ENCODE assay signal across 9 cellular contexts in the genomic region with DNA sequence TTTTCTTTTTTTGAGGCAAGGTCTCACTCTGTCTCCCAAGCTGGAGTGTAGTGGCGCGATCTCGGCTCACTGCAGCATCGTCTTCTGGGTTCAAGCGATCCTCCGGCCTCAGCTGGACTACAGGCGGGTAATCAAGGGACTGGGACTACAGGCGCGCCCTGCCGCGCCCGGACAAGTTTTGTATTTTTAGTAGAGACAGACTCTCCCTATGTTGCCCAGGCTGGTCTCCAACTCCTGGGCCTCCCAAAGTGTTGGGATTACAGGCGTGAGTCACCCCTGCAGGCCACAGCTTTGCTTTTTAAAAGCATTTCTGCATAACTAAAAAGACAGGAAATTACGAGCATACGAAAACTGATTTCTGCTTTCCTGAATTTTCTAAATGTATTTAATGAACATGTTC. TPM values are rescaled to one million over a fixed set of nuclear protein-coding genes. Genes with fewer than 3 reads are reported as not detected.
A peak's percentile ranks its signal among the peaks of the same experiment; 100 is the strongest.
DNase-seq lines count a peak whose midpoint lies in the region; ATAC-seq, FAIRE-seq and TF ChIP-seq lines count a peak whose summit lies in the region.
"Had no signal": no experiment of that assay in that cellular context is flagged by ENCODE, and none has a peak within 500 bp of the region (broad histone marks: within the 10 kb centered on the region; RNA-seq: fewer than 3 reads in every experiment).

No MANE protein-coding gene starts in this region.

- H3K4me3 ChIP-seq in SJSA1 (no peak overlapping the region; the same call in 1 of the 2 replicates), fibroblast of mammary gland (ENCODE audit: control insufficient read depth, low read depth, low read length) (no peak overlapping the region), skin epidermis (peak overlapping the region in 5 of 7 experiments; percentile 66 to 75 (median 73)), testis (peak overlapping the region in 1 of 2 donors; percentile 83)

- H3K27me3 ChIP-seq in SJSA1 (replicated peaks): no peaks in the 10 kb centered on the region
- H3K27me3 ChIP-seq in testis: no peaks in the 10 kb centered on the region
- H3K27me3 ChIP-seq: heart left ventricle had no signal

- H3K9me3 ChIP-seq in SJSA1 (replicated peaks) (no peaks in the 10 kb centered on the region), testis (no peaks in the 10 kb centered on the region)
- H3K9me3 ChIP-seq: heart left ventricle had no signal

- DNase-seq in H54 (ENCODE audit: insufficient read length, low spot score) (no peak), SJSA1 (ENCODE audit: low read depth in 1 of 2, low spot score in 2 of 2) (peak; percentile 23 to 50), fibroblast of mammary gland (ENCODE audit: low read depth) (peak; percentile 25), omental fat pad (ENCODE audit: low spot score) (no peak), testis (no peak), GM19240 (ENCODE audit: insufficient read length, low spot score) (no peak)

- intact Hi-C loops in testis (cut with DNase I; ENCODE audit: low total_unique reads): no loop called here

- H3K27ac ChIP-seq in SJSA1: peak overlapping the region; percentile 23; the same call in 1 of the 2 replicates
- H3K27ac ChIP-seq in skin epidermis: peak overlapping the region in 17 of 21 experiments; percentile 42 to 95 (median 90)
- no peak overlapping the region for H3K27ac ChIP-seq in testis

- ATAC-seq in omental fat pad (ENCODE audit: low FRiP score) (no peak), GM18861 (IDR thresholded peaks at IDR 0.05; ENCODE audit: unreplicated experiment) (no peak)

- TF ChIP-seq CTCF in fibroblast of mammary gland (conservative IDR thresholded peaks at IDR 0.05; ENCODE audit: control insufficient read depth, insufficient read depth, low read depth, low read length): no peak
- no peak for TF ChIP-seq CTCF in omental fat pad (IDR thresholded peaks at IDR 0.05)
- TF ChIP-seq CTCF in testis (IDR thresholded peaks at IDR 0.05): no peak

- 59 to 69% methylated on average over 15 of the region's 15 CpGs for WGBS in testis, 2 donors

- TF ChIP-seq POLR2A in H54 (IDR thresholded peaks at IDR 0.05; ENCODE audit: low read depth, low read length) (no peak), testis (IDR thresholded peaks at IDR 0.05) (no peak)

- peaks cover 4% of the 10 kb centered on the region; the same call in 1 of the 2 replicates for H3K36me3 ChIP-seq in SJSA1
- no peaks in the 10 kb centered on the region for H3K36me3 ChIP-seq in testis (ENCODE audit: low read depth, missing control alignments)
- H3K36me3 ChIP-seq: heart left ventricle had no signal

- peak; percentile 33 for FAIRE-seq in H54 (lab: Jason Lieb, UNC)

- H3K4me1 ChIP-seq in SJSA1 (replicated peaks): peaks cover 25% of the 10 kb centered on the region
- H3K4me1 ChIP-seq in testis: peaks cover 10% of the 10 kb centered on the region

RNA-seq across cellular contexts. Expression of a gene that starts 0.9 kb away (rescaled TPM):
- total RNA-seq in SJSA1 (2014; rRNA removed; shearing (Covaris generic)): 34.6 and 40.7 TPM in 2 replicates
- 100 to 1,000 TPM in 3 of 4 donors, 10 to 100 TPM in 1; 67.1 to 123 (median 109) TPM for total RNA-seq in omental fat pad
- total RNA-seq in testis: 10 to 100 TPM; 43.8 to 45.0 TPM
- 32.0 TPM for polyA plus RNA-seq in testis (ENCODE audit: insufficient read depth, low read depth, low replicate concordance)

RNA-seq across cellular contexts. Expression of a gene that starts 28.0 kb away (rescaled TPM):
- 27.7 and 33.2 TPM in 2 replicates for total RNA-seq in SJSA1 (2014; rRNA removed; shearing (Covaris generic))
- total RNA-seq in omental fat pad: 10 to 100 TPM; 14.9 to 22.9 (median 20.3) TPM
- total RNA-seq in testis: 10 to 100 TPM; 49.0 to 50.4 TPM
- 59.7 TPM for polyA plus RNA-seq in testis (ENCODE audit: insufficient read depth, low read depth, low replicate concordance)

Comparison
In these comparisons a context has a peak if more than half of its experiments do, and no peak if none do; other contexts are left out.
1. DNase-seq: peak in SJSA1 (2 of 2) and fibroblast of mammary gland (single experiment); none in H54 (single experiment), omental fat pad (single experiment), testis (single experiment) and GM19240 (single experiment).
2. H3K27ac ChIP-seq: peak in SJSA1 (single experiment) and skin epidermis (17 of 21); none in testis (0 of 2).
3. H3K4me3 ChIP-seq: peak in skin epidermis (5 of 7); none in SJSA1 (single experiment) and fibroblast of mammary gland (single experiment).